ENCODE assay signal across 16 cellular contexts in the genomic region with DNA sequence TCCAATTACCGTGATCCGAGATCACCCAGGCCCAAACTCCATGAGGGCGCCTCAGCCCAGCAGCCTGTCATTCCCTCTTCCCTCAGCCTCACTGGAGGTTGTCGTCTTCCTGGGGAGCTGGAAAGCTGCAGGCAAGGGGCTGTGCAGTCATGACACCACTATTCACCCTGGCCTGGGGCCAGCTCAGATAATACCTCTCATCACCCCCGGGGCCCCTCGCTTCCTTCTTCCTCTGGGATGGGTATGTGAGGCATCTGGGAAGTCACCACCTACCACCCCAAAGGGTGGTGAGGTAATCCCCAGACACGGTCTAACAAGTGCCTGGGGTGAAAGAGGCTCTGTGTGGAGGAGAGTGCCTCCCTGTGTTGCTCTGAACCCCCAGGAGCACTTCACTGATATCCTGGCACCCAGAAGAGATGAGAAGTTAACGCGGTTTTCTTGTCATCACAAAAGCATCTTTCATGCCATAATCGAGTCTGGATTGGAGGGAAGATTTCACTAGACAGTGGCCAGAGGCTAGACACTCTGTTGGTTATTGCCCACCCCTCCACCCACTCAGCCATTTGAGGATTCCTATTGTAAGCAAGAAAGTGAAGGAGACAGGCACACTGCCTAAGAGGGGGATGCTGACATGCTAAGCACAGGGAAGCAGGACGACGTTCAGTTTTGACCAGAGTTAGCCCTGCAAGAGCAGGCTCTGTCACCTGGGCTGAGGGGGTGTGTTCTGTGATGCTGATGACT. TPM values are rescaled to one million over a fixed set of nuclear protein-coding genes. Genes with fewer than 3 reads are reported as not detected.
DNase-seq lines count a peak whose midpoint lies in the region; ATAC-seq, FAIRE-seq and TF ChIP-seq lines count a peak whose summit lies in the region.
"Had no signal": no experiment of that assay in that cellular context is flagged by ENCODE, and none has a peak within 500 bp of the region (broad histone marks: within the 10 kb centered on the region; RNA-seq: fewer than 3 reads in every experiment).

No MANE protein-coding gene starts in this region.

- no peak for TF ChIP-seq RAD21 in SK-N-SH (IDR thresholded peaks at IDR 0.05; ENCODE audit: low read length)

- DNase-seq in cardiac muscle cell (ENCODE audit: low read depth in 1 of 2, low spot score in 1 of 2) (peak; percentile 43 to 46), Right ventricle myocardium inferior (ENCODE audit: missing footprints) (no peak), SK-N-SH (peak; percentile 61), foreskin melanocyte (peak; percentile 59), smooth muscle cell (lab: John Stamatoyannopoulos, UW; ENCODE audit: unreplicated experiment) (no peak), pancreas (no peak), D721Med (ENCODE audit: insufficient read length, low spot score) (no peak), hypothalamus (lab: John Stamatoyannopoulos, UW) (no peak)
- DNase-seq: activated CD8-positive, alpha-beta memory T cell treated with anti-CD3 and anti-CD28 coated beads, Interleukin-2, amount 50 U/mL, for 4 hours; amniotic stem cell; dorsolateral prefrontal cortex; NCI-H1930; T-helper 9 cell had no signal

- no peak overlapping the region for H3K4me3 ChIP-seq in cardiac muscle cell
- H3K4me3 ChIP-seq in SK-N-SH (ENCODE audit: low read depth in 2 of 2, low read length in 1 of 2), result no peak overlapping the region
- H3K4me3 ChIP-seq in smooth muscle cell, result no peak overlapping the region
- H3K4me3 ChIP-seq in pancreas, result no peak overlapping the region
- H3K4me3 ChIP-seq: dorsolateral prefrontal cortex had no signal

- H4K20me1 ChIP-seq in SK-N-SH (ENCODE audit: insufficient read depth), result no peaks in the 10 kb centered on the region
- peaks cover 8% of the 10 kb centered on the region for H4K20me1 ChIP-seq in smooth muscle cell (ENCODE audit: low read depth)

- POLR2A ChIA-PET in SK-N-SH (lab: Yijun Ruan, JAX), result interaction anchor here (0.8 to 1.1 kb wide), 3 partner anchors 11 to 19 kb away, joined by 3 read pairs; a partner anchor contains a TSS

- whole genome bisulfite sequencing in SK-N-SH (ENCODE audit: low lambda C conversion rate), result 13% methylated on average over 11 of the region's 12 CpGs
- WGBS in smooth muscle cell (ENCODE audit: low lambda C conversion rate), result 22% methylated on average over 12 of the region's 12 CpGs
- 63 to 67% methylated on average over 12 of the region's 12 CpGs for WGBS in pancreas, 2 donors

- H3K9me3 ChIP-seq in cardiac muscle cell (ENCODE audit: low read depth) (no peaks in the 10 kb centered on the region), SK-N-SH (no peaks in the 10 kb centered on the region), smooth muscle cell (replicated peaks; ENCODE audit: low read depth) (no peaks in the 10 kb centered on the region), pancreas (no peaks in the 10 kb centered on the region)

- CTCF ChIA-PET in SK-N-SH (lab: Yijun Ruan, JAX), result interaction anchor here (0.6 to 6.8 kb wide), 10 partner anchors 10 to 196 kb away, joined by 3 to 47 read pairs (median 4); a partner anchor contains a TSS

- FAIRE-seq in pancreas (lab: Jason Lieb, UNC) (no peak), D721Med (lab: Jason Lieb, UNC) (no peak)
- FAIRE-seq: G401.6 had no signal

- H3K4me1 ChIP-seq in cardiac muscle cell (ENCODE audit: low read depth), result peaks cover 39% of the 10 kb centered on the region
- peaks cover 9 to 37% of the 10 kb centered on the region in 2 experiments; a peak in 3 of 4 replicates for H3K4me1 ChIP-seq in SK-N-SH (ENCODE audit: control insufficient read depth in 1 of 2, insufficient read depth in 2 of 2, low read depth in 1 of 2, low read length in 1 of 2)
- H3K4me1 ChIP-seq in smooth muscle cell (ENCODE audit: low read depth), result no peaks in the 10 kb centered on the region
- H3K4me1 ChIP-seq in pancreas, result no peaks in the 10 kb centered on the region

- peak in 1 of 2 experiments; percentile 35; a peak in 1 of 4 replicates for TF ChIP-seq EP300 in SK-N-SH (IDR thresholded peaks at IDR 0.05; ENCODE audit: borderline replicate concordance in 1 of 2, low read depth in 1 of 2, low read length in 1 of 2)

- no peak overlapping the region for H2AFZ ChIP-seq in SK-N-SH (ENCODE audit: low read depth)
- no peak overlapping the region for H2AFZ ChIP-seq in smooth muscle cell (ENCODE audit: low read depth)

- H3F3A ChIP-seq in SK-N-SH (replicated peaks; ENCODE audit: insufficient read depth), result no peaks in the 10 kb centered on the region
- H3F3A ChIP-seq in smooth muscle cell (ENCODE audit: low read depth), result no peaks in the 10 kb centered on the region

- H3K4me2 ChIP-seq in SK-N-SH (peak overlapping the region; percentile 47), smooth muscle cell (peak overlapping the region; percentile 0)
- H3K4me2 ChIP-seq: KMS-11 had no signal

- H3K27me3 ChIP-seq in cardiac muscle cell (no peaks in the 10 kb centered on the region), SK-N-SH (ENCODE audit: insufficient read depth) (no peaks in the 10 kb centered on the region), smooth muscle cell (ENCODE audit: low read depth) (no peaks in the 10 kb centered on the region), pancreas (no peaks in the 10 kb centered on the region)
- H3K27me3 ChIP-seq: dorsolateral prefrontal cortex had no signal

- ATAC-seq in Right ventricle myocardium inferior (no peak), pancreas (no peak)
- ATAC-seq: left lobe of liver had no signal

- H3K79me2 ChIP-seq in SK-N-SH (ENCODE audit: insufficient read depth) (no peaks in the 10 kb centered on the region), smooth muscle cell (ENCODE audit: low read depth) (no peaks in the 10 kb centered on the region)

- H3K9ac ChIP-seq in SK-N-SH, result no peak overlapping the region
- H3K9ac ChIP-seq in smooth muscle cell (ENCODE audit: low read depth), result no peak overlapping the region
- H3K9ac ChIP-seq: KMS-11 had no signal

- H3K27ac ChIP-seq in cardiac muscle cell, result peak overlapping the region; percentile 82
- peak overlapping the region in 1 of 2 experiments; percentile 51; a peak in 2 of 4 replicates for H3K27ac ChIP-seq in SK-N-SH (ENCODE audit: low read depth in 2 of 2, low read length in 1 of 2)
- H3K27ac ChIP-seq in smooth muscle cell (ENCODE audit: low read depth), result no peak overlapping the region
- no peak overlapping the region for H3K27ac ChIP-seq in pancreas
- H3K27ac ChIP-seq: KMS-11 had no signal

- TF ChIP-seq CTCF in cardiac muscle cell (IDR thresholded peaks at IDR 0.05; ENCODE audit: low read depth, low read length) (no peak), SK-N-SH (IDR thresholded peaks at IDR 0.05) (no peak), smooth muscle cell (IDR thresholded peaks at IDR 0.05; ENCODE audit: borderline replicate concordance, insufficient read depth, poor library complexity, severe bottlenecking) (no peak), pancreas (IDR thresholded peaks at IDR 0.05) (no peak), D721Med (IDR thresholded peaks at IDR 0.05; ENCODE audit: insufficient read depth, missing control alignments) (no peak)

- H3K36me3 ChIP-seq in cardiac muscle cell (peaks cover 28% of the 10 kb centered on the region), SK-N-SH (replicated peaks in 1 of 2; ENCODE audit: control insufficient read depth in 1 of 2, insufficient read depth in 2 of 2, low read length in 1 of 2) (peaks cover 22 to 29% of the 10 kb centered on the region in 2 experiments), smooth muscle cell (ENCODE audit: low read depth) (peaks cover 15% of the 10 kb centered on the region), pancreas (peaks cover 5 to 31% (median 18%) of the 10 kb centered on the region in 3 donors)

- intact Hi-C loops in Right ventricle myocardium inferior (cut with DNase I), result no loop called here
- intact Hi-C loops in pancreas (cut with DNase I), result no loop called here

- H3K9me2 ChIP-seq in SK-N-SH, result no peaks in the 10 kb centered on the region

TF ChIP-seq in SK-N-SH, 30 proteins besides CTCF, POLR2A, EP300 and RAD21 (continues in another document):
- TF ChIP-seq GATA2 (CRISPR knock-in tag; IDR thresholded peaks at IDR 0.05) (peak; percentile 36; the same call in 1 of the 2 replicates), FOXJ3 (CRISPR knock-in tag; IDR thresholded peaks at IDR 0.05) (no peak), RCOR1 (IDR thresholded peaks at IDR 0.05; ENCODE audit: low read length) (no peak), YY1 (IDR thresholded peaks at IDR 0.05; ENCODE audit: low read depth) (no peak), JUND (IDR thresholded peaks at IDR 0.05) (no peak), CHD2 (IDR thresholded peaks at IDR 0.05; ENCODE audit: low read length, partially characterized antibody) (no peak), POLR2AphosphoS5 (IDR thresholded peaks at IDR 0.05; ENCODE audit: low read depth, low read length) (no peak)

RNA-seq across cellular contexts. Expression of a gene that starts 18.4 kb away (rescaled TPM):
- total RNA-seq in cardiac muscle cell, result 154 and 198 TPM in 2 replicates
- polyA plus RNA-seq in cardiac muscle cell, result 118 and 137 TPM in 2 replicates
- total RNA-seq in Right ventricle myocardium inferior, result 34.8 TPM
- 61.6 and 65.9 TPM in 2 replicates for polyA plus RNA-seq in SK-N-SH (2012; rRNA removed)
- 56.5 and 60.2 TPM in 2 replicates for polyA plus RNA-seq in SK-N-SH (2012; cell fraction: cytosol; rRNA removed)
- 71.3 and 79.2 TPM in 2 replicates for polyA plus RNA-seq in SK-N-SH (2012; cell fraction: nucleus; rRNA removed)
- 89.9 and 96.1 TPM in 2 replicates for total RNA-seq in smooth muscle cell
- 55.1 and 61.6 TPM in 2 replicates for polyA plus RNA-seq in smooth muscle cell
- total RNA-seq in pancreas, result 10 to 100 TPM in 1 of 6 donors, 1 to 10 TPM in 5; 5.7 to 10.6 (median 8.3) TPM
- polyA plus RNA-seq in pancreas, result 10 to 100 TPM in 1 of 2 donors, 1 to 10 TPM in 1; 5.2 to 23.2 TPM

Comparison
In these comparisons a context has a peak if more than half of its experiments do, and no peak if none do; other contexts are left out.
1. DNase-seq: peak in cardiac muscle cell (2 of 2), SK-N-SH (single experiment) and foreskin melanocyte (single experiment); none in Right ventricle myocardium inferior (single experiment), smooth muscle cell (single experiment), pancreas (0 of 6), D721Med (single experiment) and hypothalamus (0 of 51).